ENCODE assay signal across 10 cellular contexts in genomic region chr1:233326319-233326994, GRCh38. TPM values are rescaled to one million over a fixed set of nuclear protein-coding genes. Genes with fewer than 3 reads are reported as not detected.
DNase-seq lines count a peak whose midpoint lies in the region; ATAC-seq lines count a peak whose summit lies in the region.
"Had no signal": no experiment of that assay in that cellular context is flagged by ENCODE, and none has a peak within 500 bp of the region (broad histone marks: within the 10 kb centered on the region; RNA-seq: fewer than 3 reads in every experiment).

No MANE protein-coding gene starts in this region.

- POLR2A ChIA-PET in T-cell (lab: Charles Lee) = no interaction called here

- no peak for ATAC-seq in activated CD8-positive, alpha-beta memory T cell treated with anti-CD3 and anti-CD28 coated beads, Interleukin-2, amount 10 ng/mL, durations not matched to agents 7 days and 5 days
- ATAC-seq in T-cell (replicated peaks in 1 of 4) (no peak), GM21619 (IDR thresholded peaks at IDR 0.05; ENCODE audit: unreplicated experiment) (no peak)
- ATAC-seq in stimulated activated effector memory CD8-positive, alpha-beta T cell treated with anti-CD3 and anti-CD28 coated beads, Interleukin-12 subunit alpha, Interleukin-12 subunit beta, amount 100 ng/mL, for 72 hours = no peak

- H3K9me3 Mint-ChIP-seq in activated CD8-positive, alpha-beta memory T cell treated with anti-CD3 and anti-CD28 coated beads, Interleukin-2, amount 10 ng/mL, durations not matched to agents 7 days and 5 days (ENCODE audit: low read depth) = no peaks in the 10 kb centered on the region
- no peaks in the 10 kb centered on the region for H3K9me3 Mint-ChIP-seq in T-cell
- H3K9me3 Mint-ChIP-seq in stimulated activated effector memory CD8-positive, alpha-beta T cell treated with anti-CD3 and anti-CD28 coated beads, Interleukin-12 subunit alpha, Interleukin-12 subunit beta, amount 100 ng/mL, for 72 hours = no peaks in the 10 kb centered on the region

- peak overlapping the region; percentile 69 for H3K4me3 Mint-ChIP-seq in activated CD8-positive, alpha-beta memory T cell treated with anti-CD3 and anti-CD28 coated beads, Interleukin-2, amount 10 ng/mL, durations not matched to agents 7 days and 5 days
- H3K4me3 Mint-ChIP-seq in T-cell = peak overlapping the region; percentile 78 to 82 (median 81)
- peak overlapping the region; percentile 68 for H3K4me3 Mint-ChIP-seq in stimulated activated effector memory CD8-positive, alpha-beta T cell treated with anti-CD3 and anti-CD28 coated beads, Interleukin-12 subunit alpha, Interleukin-12 subunit beta, amount 100 ng/mL, for 72 hours

- peaks cover 24% of the 10 kb centered on the region for H3K27me3 Mint-ChIP-seq in activated CD8-positive, alpha-beta memory T cell treated with anti-CD3 and anti-CD28 coated beads, Interleukin-2, amount 10 ng/mL, durations not matched to agents 7 days and 5 days
- peaks cover 4% of the 10 kb centered on the region in 2 donors for H3K27me3 Mint-ChIP-seq in T-cell

- H3K36me3 Mint-ChIP-seq in activated CD8-positive, alpha-beta memory T cell treated with anti-CD3 and anti-CD28 coated beads, Interleukin-2, amount 10 ng/mL, durations not matched to agents 7 days and 5 days = no peaks in the 10 kb centered on the region
- H3K36me3 Mint-ChIP-seq in T-cell = no peaks in the 10 kb centered on the region
- H3K36me3 Mint-ChIP-seq in stimulated activated effector memory CD8-positive, alpha-beta T cell treated with anti-CD3 and anti-CD28 coated beads, Interleukin-12 subunit alpha, Interleukin-12 subunit beta, amount 100 ng/mL, for 72 hours = no peaks in the 10 kb centered on the region

- peaks cover 8% of the 10 kb centered on the region for H3K4me1 Mint-ChIP-seq in activated CD8-positive, alpha-beta memory T cell treated with anti-CD3 and anti-CD28 coated beads, Interleukin-2, amount 10 ng/mL, durations not matched to agents 7 days and 5 days
- H3K4me1 Mint-ChIP-seq in T-cell = peaks cover 14 to 18% (median 15%) of the 10 kb centered on the region in 3 donors
- peaks cover 7% of the 10 kb centered on the region for H3K4me1 Mint-ChIP-seq in stimulated activated effector memory CD8-positive, alpha-beta T cell treated with anti-CD3 and anti-CD28 coated beads, Interleukin-12 subunit alpha, Interleukin-12 subunit beta, amount 100 ng/mL, for 72 hours

- H3K36me3 ChIP-seq in iPS DF 6.9 (ENCODE audit: control insufficient read depth, insufficient read depth, low read length) = no peaks in the 10 kb centered on the region; the same call in 1 of the 2 replicates

- no peaks in the 10 kb centered on the region for H3K9me3 ChIP-seq in iPS DF 6.9 (ENCODE audit: control insufficient read depth, insufficient read depth, low read length)

- H3K27ac ChIP-seq in iPS DF 6.9 (ENCODE audit: low read length) = no peak overlapping the region
- H3K27ac ChIP-seq: epithelial cell of prostate had no signal

- no peak for DNase-seq in activated CD8-positive, alpha-beta memory T cell treated with anti-CD3 and anti-CD28 coated beads, Interleukin-2, amount 10 ng/mL, durations not matched to agents 7 days and 5 days
- DNase-seq in activated CD8-positive, alpha-beta memory T cell treated with anti-CD3 and anti-CD28 coated beads, Interleukin-2, amount 50 U/mL, for 48 hours = no peak
- DNase-seq in T-cell = no peak
- no peak for DNase-seq in iPS DF 6.9 (ENCODE audit: low read depth, low spot score)
- no peak for DNase-seq in stimulated activated effector memory CD8-positive, alpha-beta T cell treated with anti-CD3 and anti-CD28 coated beads, Interleukin-12 subunit alpha, Interleukin-12 subunit beta, amount 100 ng/mL, for 72 hours (ENCODE audit: low spot score in 2 of 2)
- DNase-seq in HPDE6-E6E7 (ENCODE audit: extremely low spot score) = no peak
- no peak for DNase-seq in cerebellum (ENCODE audit: low spot score)

- CTCF ChIA-PET in activated CD8-positive, alpha-beta memory T cell treated with anti-CD3 and anti-CD28 coated beads, Interleukin-2, amount 10 ng/mL, durations not matched to agents 7 days and 5 days (lab: Charles Lee) = no interaction called here
- CTCF ChIA-PET in T-cell (lab: Charles Lee) = interaction anchor here in 1 of 2 donors (0.8 kb wide), 1 partner anchor 30 kb away, joined by 3 read pairs; no protein-coding TSS in a partner anchor

- H3K4me1 ChIP-seq in iPS DF 6.9 (ENCODE audit: control insufficient read depth, insufficient read depth, low read length) = no peaks in the 10 kb centered on the region

- no peaks in the 10 kb centered on the region for H3K27me3 ChIP-seq in iPS DF 6.9 (ENCODE audit: control insufficient read depth, insufficient read depth, low read length)

- H3K27ac Mint-ChIP-seq in activated CD8-positive, alpha-beta memory T cell treated with anti-CD3 and anti-CD28 coated beads, Interleukin-2, amount 10 ng/mL, durations not matched to agents 7 days and 5 days = no peak overlapping the region
- peak overlapping the region; percentile 73 to 84 for H3K27ac Mint-ChIP-seq in T-cell
- H3K27ac Mint-ChIP-seq in stimulated activated effector memory CD8-positive, alpha-beta T cell treated with anti-CD3 and anti-CD28 coated beads, Interleukin-12 subunit alpha, Interleukin-12 subunit beta, amount 100 ng/mL, for 72 hours = peak overlapping the region; percentile 32

- WGBS in iPS DF 6.9 (ENCODE audit: insufficient coverage, insufficient read length) = no CpG with 5 or more reads among the region's 6 CpGs

- peak overlapping the region; percentile 54; the same call in 1 of the 2 replicates for H3K4me3 ChIP-seq in iPS DF 6.9 (ENCODE audit: low read length)

RNA-seq across cellular contexts. Expression of gene MAP3K21, which starts 1.1 kb away (rescaled TPM):
- 1 to 10 TPM; 1.9 to 2.2 TPM for total RNA-seq in activated CD8-positive, alpha-beta memory T cell treated with anti-CD3 and anti-CD28 coated beads, Interleukin-2, amount 10 ng/mL, durations not matched to agents 7 days and 5 days
- 1 to 10 TPM; 1.0 to 2.4 (median 1.7) TPM for total RNA-seq in T-cell
- total RNA-seq in cerebellum = 8.8 TPM
- total RNA-seq: LHCN-M2 had no signal

RNA-seq across cellular contexts. Expression of gene PCNX2, which starts 30.9 kb away (rescaled TPM):
- 10 to 100 TPM; 17.6 to 31.7 TPM for total RNA-seq in activated CD8-positive, alpha-beta memory T cell treated with anti-CD3 and anti-CD28 coated beads, Interleukin-2, amount 10 ng/mL, durations not matched to agents 7 days and 5 days
- total RNA-seq in T-cell (10 to 100 TPM; 47.2 to 91.7 (median 68.6) TPM), cerebellum (159 TPM)
